Comparison of ENCODE assay signal across 8 cellular contexts in genomic region chr16:81403601-81404391, GRCh38. TPM values are rescaled to one million over a fixed set of nuclear protein-coding genes. Genes with fewer than 3 reads are reported as not detected.
DNase-seq lines count a peak whose midpoint lies in the region; ATAC-seq and TF ChIP-seq lines count a peak whose summit lies in the region.

No MANE protein-coding gene starts in this region.

- no peaks in the 10 kb centered on the region for H3K36me3 Mint-ChIP-seq in naive B cell

- H3K27ac Mint-ChIP-seq in naive B cell: peak overlapping the region in 3 of 6 donors; percentile 57 to 75 (median 60)

- H3K27ac ChIP-seq in HUES6 (ENCODE audit: low read depth, low read length) (no peak overlapping the region), esophagus squamous epithelium (peak overlapping the region in 3 of 4 donors; percentile 17 to 42 (median 34))

- DNase-seq in C1 segment of cervical spinal cord (lab: John Stamatoyannopoulos, UW) (peak; percentile 12 to 79 (median 50)), OCI-M2 (lab: John Stamatoyannopoulos, UW; ENCODE audit: unreplicated experiment) (peak; percentile 4), activated T-cell treated with anti-CD3 and anti-CD28 coated beads for 48 hours (ENCODE audit: low read depth) (peak; percentile 75), esophagus squamous epithelium (lab: John Stamatoyannopoulos, UW) (no peak), naive B cell (peak; percentile 79)
- peak; percentile 75 for DNase-seq in stimulated activated CD8-positive, alpha-beta memory T cell treated with anti-CD3 and anti-CD28 coated beads, Interleukin-7, amount 100 ng/mL, for 24 hours (ENCODE audit: low read depth)

- H3K4me3 ChIP-seq in HUES6 (ENCODE audit: low read depth, low read length) (peak overlapping the region; percentile 50), esophagus squamous epithelium (peak overlapping the region in 3 of 4 donors; percentile 23 to 58 (median 31))

- H3K27me3 ChIP-seq in HUES6 (ENCODE audit: control insufficient read depth, insufficient read depth, low read length): peaks cover 9% of the 10 kb centered on the region; the same call in 1 of the 2 replicates
- no peaks in the 10 kb centered on the region for H3K27me3 ChIP-seq in esophagus squamous epithelium

- H3K9ac ChIP-seq in HUES6 (ENCODE audit: low read length): no peak overlapping the region

- H3K27me3 Mint-ChIP-seq in naive B cell: peaks cover 0 to 8% (median 4%) of the 10 kb centered on the region in 3 donors

- TF ChIP-seq CTCF in esophagus squamous epithelium (IDR thresholded peaks at IDR 0.05): peak; percentile 91 to 98 (median 96)

- H3K4me1 ChIP-seq in HUES6 (ENCODE audit: control insufficient read depth, insufficient read depth, low read length): peaks cover 4% of the 10 kb centered on the region; the same call in 1 of the 2 replicates
- H3K4me1 ChIP-seq in esophagus squamous epithelium: peaks cover 8 to 43% (median 36%) of the 10 kb centered on the region in 3 donors

- TF ChIP-seq POLR2A in esophagus squamous epithelium (IDR thresholded peaks at IDR 0.05): no peak

- H3K4me3 Mint-ChIP-seq in naive B cell: peak overlapping the region in 5 of 8 donors; percentile 12 to 64 (median 47)

- peaks cover under 1 to 10% (median 5%) of the 10 kb centered on the region in 3 donors for H3K4me1 Mint-ChIP-seq in naive B cell

- ATAC-seq in GM19463 (IDR thresholded peaks at IDR 0.05; ENCODE audit: unreplicated experiment) (peak; percentile 80), naive B cell (ENCODE audit: low read depth in 2 of 2) (peak; percentile 94 to 95)

- 29 to 30% methylated on average over 4 to 16 of the region's 37 CpGs for WGBS in esophagus squamous epithelium, 2 donors

- intact Hi-C loops in esophagus squamous epithelium (cut with DNase I): loop anchor here (5.0 kb wide), 1 partner anchor 324 kb away; no protein-coding TSS in a partner anchor

- H3K36me3 ChIP-seq in HUES6 (ENCODE audit: control insufficient read depth, insufficient read depth, low read length): no peaks in the 10 kb centered on the region
- H3K36me3 ChIP-seq in esophagus squamous epithelium: no peaks in the 10 kb centered on the region

- peaks cover 0 to 3% (median 0%) of the 10 kb centered on the region in 7 donors for H3K9me3 Mint-ChIP-seq in naive B cell

- H3K9me3 ChIP-seq in HUES6 (ENCODE audit: control insufficient read depth, insufficient read depth, low read depth, low read length) (peaks cover 8% of the 10 kb centered on the region), esophagus squamous epithelium (peaks cover 0 to 4% (median 0%) of the 10 kb centered on the region in 3 donors)

RNA-seq across cellular contexts. Expression of gene CMIP, which starts 40.8 kb away (rescaled TPM):
- total RNA-seq in esophagus squamous epithelium: 10 to 100 TPM; 17.1 to 60.5 (median 39.7) TPM
- 1 to 10 TPM in 3 of 6 donors, under 1 TPM in 3; 0.61 to 2.5 (median 1.3) TPM for polyA plus RNA-seq in naive B cell (ENCODE audit: low read depth in 6 of 6)
